Comparison of ENCODE assay signal across 22 cellular contexts in the genomic region with DNA sequence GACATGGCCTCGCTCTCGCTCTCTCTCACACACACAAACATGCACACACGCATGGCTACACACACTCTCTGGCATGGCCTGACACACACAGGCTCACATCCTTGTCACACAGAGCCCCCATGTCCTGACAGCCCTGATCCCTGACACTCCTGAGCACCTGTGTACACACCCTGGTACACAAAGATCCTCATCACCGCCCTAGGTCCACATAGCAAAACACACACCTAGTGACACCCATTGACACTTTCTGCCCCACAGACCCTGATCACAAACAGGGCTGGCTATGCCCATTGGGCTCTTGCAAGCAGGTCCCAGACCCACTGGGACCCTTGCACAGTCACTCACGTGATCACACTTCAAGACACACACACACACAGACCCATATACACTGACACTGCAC. TPM values are rescaled to one million over a fixed set of nuclear protein-coding genes. Genes with fewer than 3 reads are reported as not detected.
DNase-seq lines count a peak whose midpoint lies in the region; ATAC-seq, FAIRE-seq and TF ChIP-seq lines count a peak whose summit lies in the region.
"Had no signal": no experiment of that assay in that cellular context is flagged by ENCODE, and none has a peak within 500 bp of the region (broad histone marks: within the 10 kb centered on the region; RNA-seq: fewer than 3 reads in every experiment).

No MANE protein-coding gene starts in this region.

- no peaks in the 10 kb centered on the region for H3K36me3 ChIP-seq in small intestine (ENCODE audit: control insufficient read depth in 2 of 2, insufficient read depth in 2 of 2, low read length in 2 of 2)

- WGBS in small intestine, 3 donors = 87 to 95% (median 92%) methylated on average over 5 of the region's 5 CpGs

- H3K27ac ChIP-seq in VCaP = peak overlapping the region; percentile 72
- no peak overlapping the region for H3K27ac ChIP-seq in small intestine (ENCODE audit: low read depth in 1 of 2, low read length in 1 of 2)
- H3K27ac ChIP-seq: 22Rv1, GM23248, KMS-11, SJSA1 had no signal

- peak; percentile 26 for DNase-seq in DMS53 (lab: John Stamatoyannopoulos, UW)
- no peak for DNase-seq in DMS53 treated with DMSO at 0.1 percent for 48 hours (lab: John Stamatoyannopoulos, UW; ENCODE audit: unreplicated experiment)
- DNase-seq in left colon = no peak
- peak; percentile 31 for DNase-seq in small intestine
- DNase-seq in RPMI8226 = no peak
- DNase-seq: DMS79 treated with DMSO at 0.1 percent for 48 hours, GM23248, HCEC 1CT, MV-4-11, NCI-H1105 treated with DMSO at 0.1 percent for 48 hours, NCI-H2081, NCI-H2171, NCI-H345, NCI-H524, NCI-H82 had no signal

- intact Hi-C loops in left colon (cut with DNase I, micrococcal nuclease) = no loop called here

- ATAC-seq in left colon = peak; percentile 52
- ATAC-seq in GM21737 (IDR thresholded peaks at IDR 0.05; ENCODE audit: unreplicated experiment) = no peak
- ATAC-seq in HG02678 (IDR thresholded peaks at IDR 0.05; ENCODE audit: unreplicated experiment) = no peak
- ATAC-seq: Panc1 had no signal

- H3K4me1 ChIP-seq in small intestine (ENCODE audit: control insufficient read depth in 2 of 2, insufficient read depth in 1 of 2, low read depth in 1 of 2, low read length in 1 of 2) = no peaks in the 10 kb centered on the region

- no peak for FAIRE-seq in small intestine (lab: Jason Lieb, UNC)

- no peak overlapping the region for H3K4me3 ChIP-seq in small intestine (ENCODE audit: low read depth in 1 of 2, low read length in 2 of 2)
- H3K4me3 ChIP-seq: GM23248, SJSA1 had no signal

- TF ChIP-seq CTCF in VCaP (conservative IDR thresholded peaks at IDR 0.05) = no peak

- H3K27me3 ChIP-seq in small intestine (ENCODE audit: control insufficient read depth in 2 of 2, insufficient read depth in 2 of 2, low read length in 2 of 2) = no peaks in the 10 kb centered on the region
- H3K27me3 ChIP-seq: SJSA1 had no signal

- H3K9me3 ChIP-seq in small intestine (ENCODE audit: control insufficient read depth, low read depth) = no peaks in the 10 kb centered on the region
- H3K9me3 ChIP-seq: SJSA1 had no signal

RNA-seq across cellular contexts. Expression of gene NFIX, which starts 4.0 kb away (rescaled TPM):
- 10 to 100 TPM; 49.8 to 61.7 TPM for total RNA-seq in left colon
- 10 to 100 TPM in 1 of 3 donors, 1 to 10 TPM in 2; 2.9 to 31.4 (median 8.9) TPM for polyA plus RNA-seq in small intestine

RNA-seq across cellular contexts. Expression of gene DAND5, which starts 21.9 kb away (rescaled TPM):
- under 1 TPM; 0.18 to 0.50 TPM for total RNA-seq in left colon
- polyA plus RNA-seq in small intestine = under 1 TPM in 1 of 3 donors, not detected in 2; 0.16 TPM
- total RNA-seq: GM23248, SJSA1 had no signal
- polyA plus RNA-seq: GM23248 had no signal

RNA-seq across cellular contexts. Expression of gene GADD45GIP1, which starts 34.3 kb away (rescaled TPM):
- 10 to 100 TPM; 13.1 to 17.5 TPM for total RNA-seq in left colon
- polyA plus RNA-seq in small intestine = 10 to 100 TPM; 32.3 to 42.2 (median 40.0) TPM

RNA-seq across cellular contexts. Expression of gene RAD23A, which starts 45.6 kb away (rescaled TPM):
- 10 to 100 TPM; 70.9 to 80.3 TPM for total RNA-seq in left colon
- polyA plus RNA-seq in small intestine = 100 to 1,000 TPM in 1 of 3 donors, 10 to 100 TPM in 2; 93.0 to 114 (median 98.9) TPM

RNA-seq across cellular contexts. Expression of gene CALR, which starts 52.9 kb away (rescaled TPM):
- total RNA-seq in left colon = 100 to 1,000 TPM; 550 to 739 TPM
- polyA plus RNA-seq in small intestine = 100 to 1,000 TPM; 117 to 696 (median 173) TPM

Comparison
In these comparisons a context has a peak if more than half of its experiments do, and no peak if none do; other contexts are left out.
1. DNase-seq: peak in DMS53 (single experiment) and small intestine (single experiment); none in DMS53 treated with DMSO at 0.1 percent for 48 hours (single experiment), left colon (0 of 2) and RPMI8226 (single experiment).